Comparison of ENCODE assay signal across 8 cellular contexts in genomic region chr10:75431180-75432111, GRCh38. TPM values are rescaled to one million over a fixed set of nuclear protein-coding genes. Genes with fewer than 3 reads are reported as not detected.
A peak's percentile ranks its signal among the peaks of the same experiment; 100 is the strongest.
DNase-seq lines count a peak whose midpoint lies in the region; ATAC-seq and TF ChIP-seq lines count a peak whose summit lies in the region.

Gene LRMDA (plus strand): TSS chr10:75431624.

- CTCF ChIA-PET in AG04450 (lab: Charles Lee) (interaction anchor here (1.2 kb wide), 1 partner anchor 1554 kb away, joined by 3 read pairs; no protein-coding TSS in a partner anchor), HEK293 (lab: Yijun Ruan, JAX) (interaction anchor here (0.6 to 0.7 kb wide), 2 partner anchors 11 to 161 kb away, joined by 3 read pairs; no protein-coding TSS in a partner anchor)

- no peak for TF ChIP-seq EP300 in sigmoid colon (IDR thresholded peaks at IDR 0.05)

- H3K4me3 ChIP-seq in AG04450 (ENCODE audit: low read depth, low read length) (peak within 1 kb of the TSS; percentile 47), HEK293 (ENCODE audit: low read depth, low read length) (no peak within 1 kb of the TSS), adrenal gland (peak within 1 kb of the TSS in 3 of 4 donors; percentile 16 to 68 (median 33)), iPS DF 6.9 (ENCODE audit: low read length) (peak within 1 kb of the TSS; percentile 27; the same call in 1 of the 2 replicates), sigmoid colon (peak within 1 kb of the TSS; percentile 48 to 66 (median 66))

- H3K36me3 ChIP-seq in HEK293 (ENCODE audit: control insufficient read depth in 2 of 2, insufficient read depth in 1 of 2, low read length in 2 of 2) (no peaks in the 10 kb centered on the region), adrenal gland (replicated peaks in 1 of 2) (no peaks in the 10 kb centered on the region), iPS DF 6.9 (ENCODE audit: control insufficient read depth, insufficient read depth, low read length) (no peaks in the 10 kb centered on the region), sigmoid colon (no peaks in the 10 kb centered on the region)

- no peak for ATAC-seq in HG02798 (IDR thresholded peaks at IDR 0.05; ENCODE audit: poor library complexity, unreplicated experiment)

- H3K27ac ChIP-seq in AG04450 (ENCODE audit: low read depth, low read length) (no peak within 1 kb of the TSS), HEK293 (ENCODE audit: extremely low read depth, low read depth, low read length) (peak within 1 kb of the TSS; percentile 67; the same call in 1 of the 2 replicates), adrenal gland (peak within 1 kb of the TSS; percentile 55 to 99 (median 89)), iPS DF 6.9 (ENCODE audit: low read length) (no peak within 1 kb of the TSS), sigmoid colon (peak within 1 kb of the TSS; percentile 56 to 81 (median 72))

- TF ChIP-seq CTCF in AG04450 (IDR thresholded peaks at IDR 0.05; ENCODE audit: low read depth, low read length) (no peak), HEK293 (tag by site-specific recombination; IDR thresholded peaks at IDR 0.05) (no peak), adrenal gland (IDR thresholded peaks at IDR 0.05) (peak in 1 of 6 experiments; percentile 4), sigmoid colon (IDR thresholded peaks at IDR 0.05) (no peak)

- DNase-seq in AG04450 (ENCODE audit: low read depth, low spot score), result no peak
- peak; percentile 69 to 86 (median 78) for DNase-seq in adrenal gland
- DNase-seq in iPS DF 6.9 (ENCODE audit: low read depth, low spot score), result no peak
- peak; percentile 79 for DNase-seq in sigmoid colon
- DNase-seq in stimulated activated CD4-positive, alpha-beta T cell treated with anti-CD3 and anti-CD28 coated beads, Interleukin-15, amount 100 ng/mL, for 24 hours, result no peak
- no peak for DNase-seq in T-helper 9 cell

- TF ChIP-seq POLR2A in adrenal gland (IDR thresholded peaks at IDR 0.05) (peak; percentile 37 to 55), sigmoid colon (IDR thresholded peaks at IDR 0.05) (no peak)

- 4 to 15% (median 6%) methylated on average over 27 to 82 of the region's 82 CpGs for WGBS in adrenal gland, 4 donors
- WGBS in iPS DF 6.9 (ENCODE audit: insufficient coverage, insufficient read length), result no CpG with 5 or more reads among the region's 82 CpGs
- 4 to 5% methylated on average over 82 of the region's 82 CpGs for WGBS in sigmoid colon, 2 donors

- POLR2A ChIA-PET in AG04450 (lab: Yijun Ruan, JAX) (no interaction called here), HEK293 (lab: Yijun Ruan, JAX) (interaction anchor here (4.2 kb wide), 1 partner anchor 29 kb away, joined by 15 read pairs; the partner anchor contains the start of gene ZNF503)

- H3K9me3 ChIP-seq in AG04450 (ENCODE audit: control insufficient read depth, insufficient read depth, low read length) (peaks cover 4% of the 10 kb centered on the region; the same call in 1 of the 2 replicates), HEK293 (ENCODE audit: control insufficient read depth, insufficient read depth, low read depth, low read length) (no peaks in the 10 kb centered on the region), adrenal gland (replicated peaks in 1 of 3) (no peaks in the 10 kb centered on the region), iPS DF 6.9 (ENCODE audit: control insufficient read depth, insufficient read depth, low read length) (no peaks in the 10 kb centered on the region), sigmoid colon (no peaks in the 10 kb centered on the region)

- peaks cover 24% of the 10 kb centered on the region; the same call in 1 of the 2 replicates for H3K4me1 ChIP-seq in HEK293 (ENCODE audit: control insufficient read depth, insufficient read depth, low read length)
- H3K4me1 ChIP-seq in adrenal gland (replicated peaks in 1 of 2), result peaks cover 52 to 57% of the 10 kb centered on the region in 2 donors
- 0 out of 2 replicates have a peak, but pooled peaks cover 1% of the 10 kb centered on the region for H3K4me1 ChIP-seq in iPS DF 6.9 (ENCODE audit: control insufficient read depth, insufficient read depth, low read length)
- H3K4me1 ChIP-seq in sigmoid colon, result peaks cover 0 to 35% (median 15%) of the 10 kb centered on the region in 4 donors

- peaks cover 23% of the 10 kb centered on the region for H3K27me3 ChIP-seq in AG04450 (ENCODE audit: control insufficient read depth, insufficient read depth, low read length)
- H3K27me3 ChIP-seq in adrenal gland, result no peaks in the 10 kb centered on the region
- peaks cover 73% of the 10 kb centered on the region for H3K27me3 ChIP-seq in iPS DF 6.9 (ENCODE audit: control insufficient read depth, insufficient read depth, low read length)
- no peaks in the 10 kb centered on the region for H3K27me3 ChIP-seq in sigmoid colon

- intact Hi-C loops in adrenal gland (cut with DNase I) (no loop called here), sigmoid colon (cut with DNase I) (no loop called here)

TF ChIP-seq in HEK293, 187 proteins besides CTCF, POLR2A, EP300 and RAD21:
- no peak for TF ChIP-seq BCL11B (tag by site-specific recombination; IDR thresholded peaks at IDR 0.05; ENCODE audit: low read depth)
- no peak for TF ChIP-seq ZNF133 (tag by site-specific recombination; IDR thresholded peaks at IDR 0.05)
- peak; percentile 29 for TF ChIP-seq ZBTB8A (tag by site-specific recombination; IDR thresholded peaks at IDR 0.05)
- TF ChIP-seq KLF9 (tag by site-specific recombination; IDR thresholded peaks at IDR 0.05; ENCODE audit: low read depth), result peak; percentile 47; the same call in 1 of the 2 replicates
- 0 out of 2 replicates have a peak, but pooled peaks have one; percentile 17 for TF ChIP-seq ZXDB (tag by site-specific recombination; IDR thresholded peaks at IDR 0.05)
- TF ChIP-seq GLIS2 (tag by site-specific recombination; IDR thresholded peaks at IDR 0.05), result peak; percentile 13; the same call in 1 of the 2 replicates
- peak; percentile 62; the same call in 1 of the 2 replicates for TF ChIP-seq ZNF423 (tag by site-specific recombination; IDR thresholded peaks at IDR 0.05)
- no peak for TF ChIP-seq ZIC2 (tag by site-specific recombination; IDR thresholded peaks at IDR 0.05)
TF ChIP-seq in HEK293: peak in this region for 5.

RNA-seq across cellular contexts. Expression of gene LRMDA, which starts in this region (rescaled TPM):
- polyA plus RNA-seq in AG04450 (2011; rRNA removed), result 0.05 and 0.12 TPM in 2 replicates
- polyA minus RNA-seq in AG04450 (2011; rRNA and poly(A)+ RNA removed), result not detected in 2 replicates
- 100 to 1,000 TPM in 1 of 8 donors, 10 to 100 TPM in 7; 30.7 to 102 (median 82.2) TPM for total RNA-seq in adrenal gland
- polyA plus RNA-seq in adrenal gland, result 100 to 1,000 TPM in 1 of 3 donors, 10 to 100 TPM in 2; 43.0 to 132 (median 79.7) TPM
- total RNA-seq in sigmoid colon, result 10 to 100 TPM in 3 of 4 donors, 1 to 10 TPM in 1; 5.7 to 22.2 (median 13.7) TPM
- polyA plus RNA-seq in sigmoid colon, result 1 to 10 TPM; 2.8 to 9.0 (median 4.2) TPM

Comparison
In these comparisons a context has a peak if more than half of its experiments do, and no peak if none do; other contexts are left out.
1. RNA of gene LRMDA (polyA plus RNA-seq): 43.0 to 132 TPM in adrenal gland; 2.8 to 9.0 TPM in sigmoid colon and 0.05 to 0.12 TPM in AG04450; every median in the first group is over 4 times any median in the second.
2. DNase-seq: peak in adrenal gland (7 of 7) and sigmoid colon (single experiment); none in AG04450 (single experiment), iPS DF 6.9 (single experiment), stimulated activated CD4-positive, alpha-beta T cell treated with anti-CD3 and anti-CD28 coated beads, Interleukin-15, amount 100 ng/mL, for 24 hours (single experiment) and T-helper 9 cell (single experiment).
3. H3K27ac ChIP-seq: peak in HEK293 (single experiment), adrenal gland (5 of 5) and sigmoid colon (4 of 4); none in AG04450 (single experiment) and iPS DF 6.9 (single experiment).
4. POLR2A ChIP-seq: peak in adrenal gland (2 of 2); none in sigmoid colon (0 of 2).